ENCODE assay signal across 14 cellular contexts in the genomic region with DNA sequence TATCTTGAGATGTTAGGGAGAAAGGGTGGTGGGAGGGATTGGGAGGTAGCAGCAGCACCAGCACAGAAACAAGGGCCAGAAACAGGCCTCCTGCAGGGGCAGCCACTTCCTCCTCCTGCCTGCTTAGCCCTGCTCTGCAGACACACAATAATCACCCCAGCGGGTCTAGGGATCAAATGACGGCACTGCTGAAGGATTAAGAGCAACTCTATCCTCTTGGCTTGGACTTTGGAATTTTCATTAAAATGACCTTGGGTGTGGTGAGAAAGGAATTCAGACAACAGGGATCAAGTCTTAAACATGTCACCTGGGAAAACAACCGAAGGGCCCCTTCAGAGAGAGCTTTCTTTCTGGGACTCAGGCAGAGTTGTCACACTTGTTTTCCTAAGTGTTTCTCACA.
A peak's percentile ranks its signal among the peaks of the same experiment; 100 is the strongest.
DNase-seq lines count a peak whose midpoint lies in the region; ATAC-seq and TF ChIP-seq lines count a peak whose summit lies in the region.
"Had no signal": no experiment of that assay in that cellular context is flagged by ENCODE, and none has a peak within 500 bp of the region (broad histone marks: within the 10 kb centered on the region; RNA-seq: fewer than 3 reads in every experiment).

No MANE protein-coding gene starts in this region.

- H3K4me3 Mint-ChIP-seq in immature natural killer cell (no peak overlapping the region), CD14-positive monocyte (no peak overlapping the region)
- H3K4me3 Mint-ChIP-seq: activated CD4-positive, alpha-beta T cell treated with anti-CD3 and anti-CD28 coated beads, Interleukin-2, amount 10 ng/mL, durations not matched to agents 24 days and 14 days; activated naive CD4-positive, alpha-beta T cell treated with anti-CD3 and anti-CD28 coated beads for 36 hours; CD8-positive, alpha-beta memory T cell; natural killer cell treated with Interleukin-12 subunit alpha and Interleukin-12 subunit beta and Interleukin-15 and Interleukin-18, amount 100 ng/mL, for 72 hours had no signal

- no peaks in the 10 kb centered on the region for H3K27me3 ChIP-seq in HUES6 (ENCODE audit: control insufficient read depth, insufficient read depth, low read length)
- H3K27me3 ChIP-seq in SJCRH30 = no peaks in the 10 kb centered on the region
- H3K27me3 ChIP-seq in right cardiac atrium (ENCODE audit: control insufficient read depth, insufficient read depth) = no peaks in the 10 kb centered on the region

- TF ChIP-seq POLR2A in lower leg skin (IDR thresholded peaks at IDR 0.05) = no peak

- H3K4me1 ChIP-seq in HUES6 (ENCODE audit: control insufficient read depth, insufficient read depth, low read length) = peaks cover 20% of the 10 kb centered on the region
- peaks cover 19% of the 10 kb centered on the region for H3K4me1 ChIP-seq in SJCRH30
- peaks cover under 1% of the 10 kb centered on the region for H3K4me1 ChIP-seq in right cardiac atrium (ENCODE audit: control insufficient read depth, insufficient read depth, low read length)

- H3K4me1 Mint-ChIP-seq in immature natural killer cell (peaks cover 7% of the 10 kb centered on the region in 2 donors), CD14-positive monocyte (peaks cover 12% of the 10 kb centered on the region)
- H3K4me1 Mint-ChIP-seq: activated CD4-positive, alpha-beta T cell treated with anti-CD3 and anti-CD28 coated beads, Interleukin-2, amount 10 ng/mL, durations not matched to agents 24 days and 14 days; CD8-positive, alpha-beta memory T cell had no signal

- H3K27me3 Mint-ChIP-seq in immature natural killer cell (ENCODE audit: low read depth in 3 of 3) = peaks cover 0 to 6% (median 2%) of the 10 kb centered on the region in 3 donors
- H3K27me3 Mint-ChIP-seq in CD14-positive monocyte (ENCODE audit: low read depth in 3 of 3) = peaks cover 0 to 5% (median 0%) of the 10 kb centered on the region in 3 donors

- H3K27ac ChIP-seq in HUES6 (ENCODE audit: low read depth, low read length) = 0 out of 2 replicates have a peak overlapping the region, but pooled peaks have one; percentile 17
- peak overlapping the region; percentile 63 for H3K27ac ChIP-seq in SJCRH30
- peak overlapping the region; percentile 60 for H3K27ac ChIP-seq in right cardiac atrium (ENCODE audit: low read length)
- H3K27ac ChIP-seq: SK-N-MC had no signal

- no peaks in the 10 kb centered on the region for H3K9me3 ChIP-seq in HUES6 (ENCODE audit: control insufficient read depth, insufficient read depth, low read depth, low read length)
- no peaks in the 10 kb centered on the region for H3K9me3 ChIP-seq in SJCRH30 (replicated peaks)
- H3K9me3 ChIP-seq in right cardiac atrium (ENCODE audit: control insufficient read depth, low read length) = no peaks in the 10 kb centered on the region

- DNase-seq in SJCRH30 (peak; percentile 93 to 96), right cardiac atrium (peak in 1 of 3 donors; percentile 33), renal cortical epithelial cell (ENCODE audit: low read depth) (peak; percentile 33), immature natural killer cell (no peak), lower leg skin (ENCODE audit: low spot score in 2 of 2) (no peak), CD14-positive monocyte (ENCODE audit: low spot score) (no peak)
- DNase-seq: activated CD4-positive, alpha-beta T cell treated with anti-CD3 and anti-CD28 coated beads, Interleukin-2, amount 10 ng/mL, durations not matched to agents 24 days and 14 days; activated naive CD4-positive, alpha-beta T cell treated with anti-CD3 and anti-CD28 coated beads for 36 hours; CD8-positive, alpha-beta memory T cell; hypothalamus had no signal

- 67% methylated on average over 3 of the region's 3 CpGs for WGBS in right cardiac atrium
- 78 to 81% methylated on average over 3 of the region's 3 CpGs for WGBS in lower leg skin, 2 donors

- H3K36me3 Mint-ChIP-seq in immature natural killer cell (no peaks in the 10 kb centered on the region), CD14-positive monocyte (no peaks in the 10 kb centered on the region)
- H3K36me3 Mint-ChIP-seq: CD8-positive, alpha-beta memory T cell; natural killer cell treated with Interleukin-12 subunit alpha and Interleukin-12 subunit beta and Interleukin-15 and Interleukin-18, amount 100 ng/mL, for 72 hours had no signal

- H3K27ac Mint-ChIP-seq in immature natural killer cell = no peak overlapping the region
- no peak overlapping the region for H3K27ac Mint-ChIP-seq in CD14-positive monocyte
- H3K27ac Mint-ChIP-seq: activated CD4-positive, alpha-beta T cell treated with anti-CD3 and anti-CD28 coated beads, Interleukin-2, amount 10 ng/mL, durations not matched to agents 24 days and 14 days; activated naive CD4-positive, alpha-beta T cell treated with anti-CD3 and anti-CD28 coated beads for 36 hours; CD8-positive, alpha-beta memory T cell; natural killer cell treated with Interleukin-12 subunit alpha and Interleukin-12 subunit beta and Interleukin-15 and Interleukin-18, amount 100 ng/mL, for 72 hours had no signal

- H3K4me3 ChIP-seq in HUES6 (ENCODE audit: low read depth, low read length) (no peak overlapping the region), SJCRH30 (no peak overlapping the region), right cardiac atrium (ENCODE audit: low read length) (no peak overlapping the region), lower leg skin (ENCODE audit: low read depth, poor library complexity, severe bottlenecking) (no peak overlapping the region)
- H3K4me3 ChIP-seq: SK-N-MC had no signal

- no peaks in the 10 kb centered on the region for H3K9me3 Mint-ChIP-seq in immature natural killer cell
- peaks cover 0 to 2% (median 0%) of the 10 kb centered on the region in 7 donors for H3K9me3 Mint-ChIP-seq in CD14-positive monocyte
- H3K9me3 Mint-ChIP-seq: activated CD4-positive, alpha-beta T cell treated with anti-CD3 and anti-CD28 coated beads, Interleukin-2, amount 10 ng/mL, durations not matched to agents 24 days and 14 days; activated naive CD4-positive, alpha-beta T cell treated with anti-CD3 and anti-CD28 coated beads for 36 hours; natural killer cell treated with Interleukin-12 subunit alpha and Interleukin-12 subunit beta and Interleukin-15 and Interleukin-18, amount 100 ng/mL, for 72 hours had no signal

- TF ChIP-seq CTCF in lower leg skin (IDR thresholded peaks at IDR 0.05) (no peak), CD14-positive monocyte (IDR thresholded peaks at IDR 0.05) (no peak)

- no peak overlapping the region for H3K9ac ChIP-seq in HUES6 (ENCODE audit: low read length)

- intact Hi-C loops in right cardiac atrium (cut with DNase I) = no loop called here
- intact Hi-C loops in lower leg skin (cut with DNase I; ENCODE audit: low total_unique reads) = no loop called here
- intact Hi-C loops in CD14-positive monocyte (cut with micrococcal nuclease) = no loop called here

- ATAC-seq in right cardiac atrium (peak in 1 of 2 donors; percentile 39), GM19463 (IDR thresholded peaks at IDR 0.05; ENCODE audit: unreplicated experiment) (no peak)
- ATAC-seq: natural killer cell treated with Interleukin-12 subunit alpha and Interleukin-12 subunit beta and Interleukin-15 and Interleukin-18, amount 100 ng/mL, for 72 hours had no signal

- no peaks in the 10 kb centered on the region for H3K36me3 ChIP-seq in HUES6 (ENCODE audit: control insufficient read depth, insufficient read depth, low read length)
- no peaks in the 10 kb centered on the region for H3K36me3 ChIP-seq in SJCRH30

Comparison
In these comparisons a context has a peak if more than half of its experiments do, and no peak if none do; other contexts are left out.
1. DNase-seq: peak in SJCRH30 (2 of 2) and renal cortical epithelial cell (single experiment); none in immature natural killer cell (0 of 3), lower leg skin (0 of 2) and CD14-positive monocyte (single experiment).
2. Peak in every context shown above with its lines, with median percentiles within 50 percentile points of each other: H3K27ac ChIP-seq.